23 cellular contexts compared by ENCODE assay signal in the genomic region with DNA sequence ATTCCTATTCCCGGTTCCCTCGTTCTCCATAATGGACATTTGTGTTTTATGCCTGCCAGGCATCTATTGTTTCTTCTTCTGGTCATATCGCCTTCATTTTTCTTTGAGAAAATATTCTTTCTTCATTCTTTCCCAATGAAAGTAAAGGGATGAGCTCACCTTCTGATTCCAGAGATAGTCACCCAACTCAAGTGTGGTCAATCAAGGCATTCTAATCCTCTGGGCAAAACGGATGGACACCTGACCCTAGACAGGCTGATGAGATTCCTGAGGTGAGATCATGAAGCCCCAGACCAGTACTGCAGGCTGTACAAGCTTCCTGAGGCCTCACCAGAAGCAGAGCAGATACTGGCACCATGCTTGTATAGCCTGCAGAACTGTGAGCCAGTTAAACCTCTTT. TPM values are rescaled to one million over a fixed set of nuclear protein-coding genes. Genes with fewer than 3 reads are reported as not detected.
"Had no signal": no experiment of that assay in that cellular context is flagged by ENCODE, and none has a peak within 500 bp of the region (broad histone marks: within the 10 kb centered on the region; RNA-seq: fewer than 3 reads in every experiment).

No MANE protein-coding gene starts in this region.

- H3K9me3 ChIP-seq: SJCRH30 had no signal

- H3K27ac ChIP-seq: SJCRH30 had no signal

- H3K36me3 ChIP-seq: SJCRH30 had no signal

- ATAC-seq: Panc1, PC-3, Right ventricle myocardium inferior, SK-N-SH treated with all-trans-retinoic acid at 6 μM for 48 hours had no signal

- H3K4me1 ChIP-seq: SJCRH30 had no signal

- DNase-seq: Karpas-422, KG1, MV-4-11, NCI-H1048, NCI-H1105, NCI-H1417, NCI-H1436 treated with DMSO at 0.1 percent for 48 hours, NCI-H1694, NCI-H187 treated with DMSO at 0.1 percent for 48 hours, NCI-H2029 treated with DMSO at 0.1 percent for 48 hours, NCI-H2227 treated with DMSO at 0.1 percent for 48 hours, NCI-H446, NCI-H510A, NCI-H524 treated with DMSO at 0.1 percent for 48 hours, NCI-H69, NCI-H774, SHP77 treated with DMSO at 0.1 percent for 48 hours, SJCRH30 had no signal

- H3K4me3 ChIP-seq: SJCRH30 had no signal

- H3K27me3 ChIP-seq: SJCRH30 had no signal

RNA-seq across cellular contexts. Expression of a gene that starts 52.8 kb away (rescaled TPM):
- total RNA-seq: OCI-LY7, Right ventricle myocardium inferior had no signal
